16 cellular contexts compared by ENCODE assay signal in genomic region chrX:19122641-19123009, GRCh38. TPM values are rescaled to one million over a fixed set of nuclear protein-coding genes. Genes with fewer than 3 reads are reported as not detected.
DNase-seq lines count a peak whose midpoint lies in the region; ATAC-seq and TF ChIP-seq lines count a peak whose summit lies in the region.
"Had no signal": no experiment of that assay in that cellular context is flagged by ENCODE, and none has a peak within 500 bp of the region (broad histone marks: within the 10 kb centered on the region; RNA-seq: fewer than 3 reads in every experiment).

No MANE protein-coding gene starts in this region.

- peak overlapping the region; percentile 42 for H3K56ac ChIP-seq in mesendoderm (ENCODE audit: low read length)

- no peak overlapping the region for H4K8ac ChIP-seq in mesendoderm (ENCODE audit: low read depth, low read length)

- peaks cover 0 to 67% (median 0%) of the 10 kb centered on the region in 9 donors for H3K27me3 ChIP-seq in heart left ventricle
- peaks cover 50% of the 10 kb centered on the region for H3K27me3 ChIP-seq in ectodermal cell (ENCODE audit: control insufficient read depth, insufficient read depth, low read length, poor library complexity, severe bottlenecking)
- H3K27me3 ChIP-seq in mesendoderm (ENCODE audit: insufficient read depth, low read length, poor library complexity) = no peaks in the 10 kb centered on the region
- H3K27me3 ChIP-seq in tibial artery = no peaks in the 10 kb centered on the region

- H3K36me3 ChIP-seq in heart left ventricle (no peaks in the 10 kb centered on the region), ectodermal cell (ENCODE audit: control insufficient read depth, insufficient read depth, low read length) (no peaks in the 10 kb centered on the region), mesendoderm (ENCODE audit: control insufficient read depth, insufficient read depth, low read length) (no peaks in the 10 kb centered on the region), tibial artery (no peaks in the 10 kb centered on the region)
- H3K36me3 ChIP-seq: left lung had no signal

- H3K18ac ChIP-seq in mesendoderm (ENCODE audit: low read length) = peak overlapping the region; percentile 64

- 2 to 31% (median 6%) methylated on average over 11 to 26 of the region's 35 CpGs for WGBS in heart left ventricle, 4 donors
- WGBS in ectodermal cell, 2 experiments = 1% methylated on average over 35 of the region's 35 CpGs
- no CpG with 5 or more reads among the region's 35 CpGs for WGBS in mesendoderm (ENCODE audit: extremely low coverage, insufficient coverage, low lambda C conversion rate)

- no peak overlapping the region for H2BK5ac ChIP-seq in mesendoderm (ENCODE audit: low read length)

- ATAC-seq in heart left ventricle (no peak), left ventricle myocardium superior (no peak)
- no peak for ATAC-seq in stimulated activated memory B cell treated with anti-CD40 and anti-IgM and Interleukin-4, amounts not matched to agents 10 μg/mL and 1 μg/mL and 100 μg/mL, for 72 hours
- ATAC-seq: K562 had no signal

- H3K27ac ChIP-seq in heart left ventricle (no peak overlapping the region), ectodermal cell (ENCODE audit: insufficient read depth, low read depth, low read length, poor library complexity, severe bottlenecking) (no peak overlapping the region), mesendoderm (ENCODE audit: low read depth, low read length) (no peak overlapping the region), tibial artery (no peak overlapping the region)
- H3K27ac ChIP-seq: foreskin keratinocyte, left lung had no signal

- no peaks in the 10 kb centered on the region for H3K79me2 ChIP-seq in mesendoderm (ENCODE audit: control insufficient read depth, insufficient read depth, low read length)

- TF ChIP-seq CTCF in heart left ventricle (IDR thresholded peaks at IDR 0.05) (no peak), tibial artery (IDR thresholded peaks at IDR 0.05) (no peak)

- H2BK120ac ChIP-seq in mesendoderm (ENCODE audit: low read depth, low read length) = peak overlapping the region; percentile 28

- no peaks in the 10 kb centered on the region for H3K36me3 Mint-ChIP-seq in stimulated activated memory B cell treated with anti-CD40 and anti-IgM and Interleukin-4, amounts not matched to agents 10 μg/mL and 1 μg/mL and 100 μg/mL, for 72 hours

- H3K27ac Mint-ChIP-seq in stimulated activated memory B cell treated with anti-CD40 and anti-IgM and Interleukin-4, amounts not matched to agents 10 μg/mL and 1 μg/mL and 100 μg/mL, for 72 hours = no peak overlapping the region
- H3K27ac Mint-ChIP-seq: activated CD4-positive, alpha-beta T cell treated with anti-CD3 and anti-CD28 coated beads, Interleukin-2, amount 10 ng/mL, durations not matched to agents 7 days and 5 days; activated T-helper 2 cell treated with anti-CD3 and anti-CD28 coated beads, Interferon-gamma antibody, Interleukin-2, Interleukin-4, amounts not matched to agents 10 μg/mL and 5 μg/mL and 100 μg/mL, durations not matched to agents 14 hours and 24 hours and 36 hours had no signal

- peak overlapping the region in 7 of 12 donors; percentile 25 to 57 (median 36) for H3K4me3 ChIP-seq in heart left ventricle
- H3K4me3 ChIP-seq in ectodermal cell (ENCODE audit: insufficient read depth, low read depth, low read length) = peak overlapping the region; percentile 22
- no peak overlapping the region for H3K4me3 ChIP-seq in mesendoderm (ENCODE audit: low read length)
- H3K4me3 ChIP-seq in tibial artery = peak overlapping the region; percentile 52 to 61
- H3K4me3 ChIP-seq: K562 had no signal

- peaks cover 0 to 10% (median 0%) of the 10 kb centered on the region in 12 donors for H3K4me1 ChIP-seq in heart left ventricle
- H3K4me1 ChIP-seq in ectodermal cell (ENCODE audit: control insufficient read depth, insufficient read depth, low read length) = no peaks in the 10 kb centered on the region
- H3K4me1 ChIP-seq in mesendoderm (ENCODE audit: control insufficient read depth, low read depth, low read length) = no peaks in the 10 kb centered on the region
- peaks cover 0 to 5% (median 2%) of the 10 kb centered on the region in 4 donors for H3K4me1 ChIP-seq in tibial artery
- H3K4me1 ChIP-seq: foreskin keratinocyte, left lung had no signal

- H4K5ac ChIP-seq in mesendoderm (ENCODE audit: low read length) = no peak overlapping the region

- intact Hi-C loops in heart left ventricle (cut with DNase I) = no loop called here
- intact Hi-C loops in left ventricle myocardium superior (cut with micrococcal nuclease) = no loop called here
- intact Hi-C loops in tibial artery (cut with DNase I; ENCODE audit: low total_unique reads) = no loop called here

- no peak overlapping the region for H3K4me3 Mint-ChIP-seq in stimulated activated memory B cell treated with anti-CD40 and anti-IgM and Interleukin-4, amounts not matched to agents 10 μg/mL and 1 μg/mL and 100 μg/mL, for 72 hours
- H3K4me3 Mint-ChIP-seq: activated CD4-positive, alpha-beta T cell treated with anti-CD3 and anti-CD28 coated beads, Interleukin-2, amount 10 ng/mL, durations not matched to agents 7 days and 5 days; neural crest cell had no signal

- H3K4ac ChIP-seq in mesendoderm (ENCODE audit: low read depth, low read length) = no peak overlapping the region

- no peak overlapping the region for H3K23ac ChIP-seq in mesendoderm (ENCODE audit: low read length)

- no peaks in the 10 kb centered on the region for H3K4me1 Mint-ChIP-seq in stimulated activated memory B cell treated with anti-CD40 and anti-IgM and Interleukin-4, amounts not matched to agents 10 μg/mL and 1 μg/mL and 100 μg/mL, for 72 hours
- H3K4me1 Mint-ChIP-seq: activated CD4-positive, alpha-beta T cell treated with anti-CD3 and anti-CD28 coated beads, Interleukin-2, amount 10 ng/mL, durations not matched to agents 7 days and 5 days; neural crest cell had no signal

- H3K4me2 ChIP-seq in mesendoderm (ENCODE audit: low read length) = peak overlapping the region; percentile 19

- TF ChIP-seq POLR2A in heart left ventricle (IDR thresholded peaks at IDR 0.05) = no peak

- peaks cover 10% of the 10 kb centered on the region for H3K27me3 Mint-ChIP-seq in stimulated activated memory B cell treated with anti-CD40 and anti-IgM and Interleukin-4, amounts not matched to agents 10 μg/mL and 1 μg/mL and 100 μg/mL, for 72 hours

- H2BK15ac ChIP-seq in mesendoderm (replicated peaks; ENCODE audit: low read depth) = no peak overlapping the region

- H3K9me3 ChIP-seq in heart left ventricle = no peaks in the 10 kb centered on the region
- no peaks in the 10 kb centered on the region for H3K9me3 ChIP-seq in ectodermal cell (ENCODE audit: control insufficient read depth, low read length)
- no peaks in the 10 kb centered on the region for H3K9me3 ChIP-seq in tibial artery
- H3K9me3 ChIP-seq: left lung had no signal

- no peaks in the 10 kb centered on the region for H3K9me3 Mint-ChIP-seq in stimulated activated memory B cell treated with anti-CD40 and anti-IgM and Interleukin-4, amounts not matched to agents 10 μg/mL and 1 μg/mL and 100 μg/mL, for 72 hours
- H3K9me3 Mint-ChIP-seq: activated CD4-positive, alpha-beta T cell treated with anti-CD3 and anti-CD28 coated beads, Interleukin-2, amount 10 ng/mL, durations not matched to agents 7 days and 5 days; activated T-helper 2 cell treated with anti-CD3 and anti-CD28 coated beads, Interferon-gamma antibody, Interleukin-2, Interleukin-4, amounts not matched to agents 10 μg/mL and 5 μg/mL and 100 μg/mL, durations not matched to agents 14 hours and 24 hours and 36 hours; neural crest cell had no signal

- no peak for DNase-seq in heart left ventricle
- DNase-seq in left ventricle myocardium superior = no peak
- DNase-seq in mesendoderm = no peak
- no peak for DNase-seq in tibial artery
- no peak for DNase-seq in hippocampal formation (lab: John Stamatoyannopoulos, UW)
- no peak for DNase-seq in stimulated activated CD4-positive, alpha-beta T cell treated with anti-CD3 and anti-CD28 coated beads, Interleukin-12 subunit alpha, Interleukin-12 subunit beta, amount 100 ng/mL, for 4 hours
- DNase-seq: activated CD4-positive, alpha-beta T cell treated with anti-CD3 and anti-CD28 coated beads, Interleukin-2, amount 10 ng/mL, durations not matched to agents 7 days and 5 days; effector CD4-positive, alpha-beta T cell; NCI-H1436 treated with DMSO at 0.1 percent for 48 hours had no signal

- no peak overlapping the region for H2AK5ac ChIP-seq in mesendoderm (ENCODE audit: low read length)

- H3K79me1 ChIP-seq in mesendoderm (ENCODE audit: low read length) = no peaks in the 10 kb centered on the region

- no peak overlapping the region for H3K9ac ChIP-seq in mesendoderm (ENCODE audit: low read length)

RNA-seq across cellular contexts. Expression of gene ADGRG2, which starts 0.4 kb away (rescaled TPM):
- 1 to 10 TPM in 1 of 9 donors, under 1 TPM in 7, not detected in 1; 0.19 to 1.2 (median 0.24) TPM for total RNA-seq in heart left ventricle
- polyA plus RNA-seq in heart left ventricle = under 1 TPM; 0.15 to 0.58 TPM
- 0.17 TPM for total RNA-seq in left ventricle myocardium superior
- 0.50 TPM for polyA plus RNA-seq in ectodermal cell (2013, experiment 1 of 4)
- 0.50 TPM for polyA plus RNA-seq in ectodermal cell (2013, experiment 2 of 4)
- 0.48 TPM for polyA plus RNA-seq in ectodermal cell (2013, experiment 3 of 4)
- polyA plus RNA-seq in ectodermal cell (2013, experiment 4 of 4) = 0.57 TPM
- 7.5 TPM for polyA plus RNA-seq in mesendoderm (2013, experiment 1 of 2)
- polyA plus RNA-seq in mesendoderm (2013, experiment 2 of 2) = 7.6 TPM
- total RNA-seq: activated CD4-positive, alpha-beta T cell treated with anti-CD3 and anti-CD28 coated beads, Interleukin-2, amount 10 ng/mL, durations not matched to agents 7 days and 5 days; activated T-helper 2 cell treated with anti-CD3 and anti-CD28 coated beads, Interferon-gamma antibody, Interleukin-2, Interleukin-4, amounts not matched to agents 10 μg/mL and 5 μg/mL and 100 μg/mL, durations not matched to agents 14 hours and 24 hours and 36 hours; K562 had no signal
